Comparison of ENCODE assay signal across 24 cellular contexts in the genomic region with DNA sequence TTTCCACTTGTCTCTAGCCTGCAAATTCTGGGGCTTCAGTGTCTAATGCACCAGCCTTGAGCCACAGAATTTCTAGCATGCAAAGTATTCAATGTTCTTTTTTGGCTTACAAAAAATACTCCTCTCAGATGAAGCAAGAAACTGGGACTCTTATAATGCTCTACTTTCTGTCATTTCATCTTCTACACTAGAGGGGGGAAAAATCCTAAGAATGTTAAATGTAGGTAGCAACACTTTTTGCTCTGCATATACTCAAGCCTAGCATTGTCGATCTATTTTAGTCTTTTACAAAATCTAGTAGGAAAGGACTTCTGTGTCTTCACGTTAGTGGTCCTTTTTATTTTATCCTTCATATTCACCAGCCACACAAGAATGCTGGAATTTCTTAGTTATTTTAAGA.
"Had no signal": no experiment of that assay in that cellular context is flagged by ENCODE, and none has a peak within 500 bp of the region (broad histone marks: within the 10 kb centered on the region; RNA-seq: fewer than 3 reads in every experiment).

No MANE protein-coding gene starts in this region.

- H3K4me1 ChIP-seq: ascending aorta, Peyer's patch had no signal

- DNase-seq: activated B cell treated with CpG ODN at 0.5 μM for 24 hours; activated CD4-positive, alpha-beta T cell treated with anti-CD3 and anti-CD28 coated beads for 1 hour; activated CD4-positive, alpha-beta T cell treated with anti-CD3 and anti-CD28 coated beads, Interleukin-2, amount 10 ng/mL, durations not matched to agents 24 days and 14 days; activated CD4-positive, alpha-beta T cell treated with anti-CD3 and anti-CD28 coated beads, Interleukin-2, amount 50 U/mL, for 48 hours; activated CD8-positive, alpha-beta memory T cell treated with anti-CD3 and anti-CD28 coated beads, Interleukin-2, amount 10 ng/mL, durations not matched to agents 7 days and 5 days; activated effector memory CD4-positive, alpha-beta T cell treated with Interleukin-2 at 50 U/mL for 16 hours; activated naive CD4-positive, alpha-beta T cell; activated T-cell treated with anti-CD3 and anti-CD28 coated beads, Interleukin-2, amount 50 U/mL, for 24 hours; amniotic stem cell; MM.1S; NCI-H1105 treated with DMSO at 0.1 percent for 48 hours; NCI-H1436 treated with DMSO at 0.1 percent for 48 hours; NCI-H187; NCI-H2081; NCI-H446; NCI-H524; Peyer's patch; SHP77; T-helper 17 cell; T-helper 9 cell had no signal

- H3K9ac ChIP-seq: KMS-11 had no signal

- H3K36me3 ChIP-seq: ascending aorta, Peyer's patch, SJSA1 had no signal

- ATAC-seq: activated CD8-positive, alpha-beta memory T cell treated with anti-CD3 and anti-CD28 coated beads, Interleukin-2, amount 10 ng/mL, durations not matched to agents 7 days and 5 days; T-helper 17 cell had no signal

- H3K9me3 ChIP-seq: ascending aorta, Peyer's patch, SJSA1 had no signal

- H3K4me2 ChIP-seq: KMS-11 had no signal

- H3K27me3 ChIP-seq: ascending aorta, Peyer's patch, SJSA1 had no signal

- H3K4me3 ChIP-seq: ascending aorta, Peyer's patch, SJSA1 had no signal

- H3K27ac ChIP-seq: ascending aorta, KMS-11, Peyer's patch, RWPE1, SJSA1 had no signal
